Comparison of ENCODE assay signal across 8 cellular contexts in the genomic region with DNA sequence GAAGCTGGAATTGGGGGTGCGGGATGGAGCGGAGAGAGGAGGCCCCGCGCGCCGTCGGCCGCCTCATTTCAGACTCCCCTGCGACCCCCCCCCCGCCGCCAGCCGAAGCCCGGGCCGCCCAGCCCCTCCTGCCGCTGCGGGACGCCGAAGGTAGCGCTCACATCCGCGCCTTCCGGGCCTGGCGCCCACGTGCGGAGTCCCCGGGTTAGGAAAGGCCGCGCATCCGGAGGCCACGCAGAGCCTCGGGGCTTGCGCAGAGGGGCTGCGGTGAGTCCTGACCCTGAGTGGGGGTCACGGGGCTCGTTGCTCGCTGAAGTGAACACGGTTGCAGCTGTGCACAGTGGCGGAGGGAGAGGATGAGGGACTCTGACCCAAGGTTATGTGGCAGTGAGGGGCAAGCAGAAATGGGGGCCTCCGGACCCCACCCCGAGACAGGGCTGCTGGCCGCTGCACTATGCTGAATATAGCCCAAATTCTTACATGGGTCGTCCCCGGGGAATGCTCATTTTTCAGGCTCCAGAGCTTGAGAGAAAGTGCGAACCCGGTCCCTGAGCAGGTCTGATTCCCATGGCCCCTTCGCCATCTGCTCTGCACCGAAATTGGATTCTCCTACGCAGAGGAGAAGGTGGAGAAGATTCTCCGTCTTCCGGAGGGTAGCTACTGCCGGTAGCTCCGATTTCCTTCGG. TPM values are rescaled to one million over a fixed set of nuclear protein-coding genes. Genes with fewer than 3 reads are reported as not detected.
A peak's percentile ranks its signal among the peaks of the same experiment; 100 is the strongest.
DNase-seq lines count a peak whose midpoint lies in the region; TF ChIP-seq lines count a peak whose summit lies in the region.

No MANE protein-coding gene starts in this region.

- H3K27ac ChIP-seq in HEK293 (ENCODE audit: extremely low read depth, low read depth, low read length) (no peak overlapping the region; the same call in 1 of the 2 replicates), mesendoderm (ENCODE audit: low read depth, low read length) (peak overlapping the region; percentile 31)

- no peaks in the 10 kb centered on the region for H3K9me3 ChIP-seq in HEK293 (ENCODE audit: control insufficient read depth, insufficient read depth, low read depth, low read length)

- H4K8ac ChIP-seq in mesendoderm (ENCODE audit: low read depth, low read length) = peak overlapping the region; percentile 66

- no peaks in the 10 kb centered on the region for H3K4me1 ChIP-seq in HEK293 (ENCODE audit: control insufficient read depth, insufficient read depth, low read length)
- H3K4me1 ChIP-seq in mesendoderm (ENCODE audit: control insufficient read depth, low read depth, low read length) = peaks cover 29% of the 10 kb centered on the region

- H4K5ac ChIP-seq in mesendoderm (ENCODE audit: low read length) = no peak overlapping the region

- H3K9ac ChIP-seq in mesendoderm (ENCODE audit: low read length) = peak overlapping the region; percentile 88

- H3K18ac ChIP-seq in mesendoderm (ENCODE audit: low read length) = peak overlapping the region; percentile 57

- peak overlapping the region; percentile 73 for H2BK5ac ChIP-seq in mesendoderm (ENCODE audit: low read length)

- TF ChIP-seq CTCF in HEK293 (tag by site-specific recombination; IDR thresholded peaks at IDR 0.05) = no peak

- H3K4me2 ChIP-seq in mesendoderm (ENCODE audit: low read length) = peak overlapping the region; percentile 95

- WGBS in mesendoderm (ENCODE audit: extremely low coverage, insufficient coverage, low lambda C conversion rate) = no CpG with 5 or more reads among the region's 53 CpGs

- peaks cover 72% of the 10 kb centered on the region for H3K79me2 ChIP-seq in mesendoderm (ENCODE audit: control insufficient read depth, insufficient read depth, low read length)

- peak overlapping the region; percentile 95 for H3K23ac ChIP-seq in mesendoderm (ENCODE audit: low read length)

- peak; percentile 27 for DNase-seq in NCI-H1436 (lab: John Stamatoyannopoulos, UW)
- DNase-seq in NCI-H1436 treated with DMSO at 0.1 percent for 48 hours (lab: John Stamatoyannopoulos, UW) = no peak
- peak; percentile 10 for DNase-seq in MV-4-11 (lab: John Stamatoyannopoulos, UW)
- peak; percentile 22 to 29 for DNase-seq in activated CD4-positive, alpha-beta T cell treated with anti-CD3 and anti-CD28 coated beads, Interleukin-2, amount 50 U/mL, for 24 hours (ENCODE audit: low read depth in 1 of 2, low spot score in 1 of 2)
- peak; percentile 21 for DNase-seq in effector CD4-positive, alpha-beta T cell
- DNase-seq in mesendoderm = peak; percentile 71
- peak; percentile 44 to 48 for DNase-seq in stimulated activated CD8-positive, alpha-beta memory T cell treated with anti-CD3 and anti-CD28 coated beads, Interleukin-2, amount 100 ng/mL, for 48 hours (ENCODE audit: low read depth in 2 of 2)

- peak overlapping the region; percentile 93 for H3K4ac ChIP-seq in mesendoderm (ENCODE audit: low read depth, low read length)

- POLR2A ChIA-PET in HEK293 (lab: Yijun Ruan, JAX) = no interaction called here

- peak overlapping the region; percentile 40 for H2BK120ac ChIP-seq in mesendoderm (ENCODE audit: low read depth, low read length)

- H2BK15ac ChIP-seq in mesendoderm (replicated peaks; ENCODE audit: low read depth) = no peak overlapping the region

- H3K79me1 ChIP-seq in mesendoderm (ENCODE audit: low read length) = peaks cover 56% of the 10 kb centered on the region

- no peaks in the 10 kb centered on the region for H3K27me3 ChIP-seq in mesendoderm (ENCODE audit: insufficient read depth, low read length, poor library complexity)

- H3K36me3 ChIP-seq in HEK293 (ENCODE audit: control insufficient read depth in 2 of 2, insufficient read depth in 1 of 2, low read length in 2 of 2) (peaks cover 0 to 44% of the 10 kb centered on the region in 2 experiments; a peak in 1 of 3 replicates), mesendoderm (ENCODE audit: control insufficient read depth, insufficient read depth, low read length) (peaks cover 7% of the 10 kb centered on the region)

- peak overlapping the region; percentile 76 for H2AK5ac ChIP-seq in mesendoderm (ENCODE audit: low read length)

- CTCF ChIA-PET in HEK293 (lab: Yijun Ruan, JAX) = no interaction called here

- H3K56ac ChIP-seq in mesendoderm (ENCODE audit: low read length) = peak overlapping the region; percentile 98

- peak overlapping the region; percentile 66 for H3K4me3 ChIP-seq in HEK293 (ENCODE audit: low read depth, low read length)
- H3K4me3 ChIP-seq in mesendoderm (ENCODE audit: low read length) = peak overlapping the region; percentile 81

TF ChIP-seq in HEK293, 187 proteins besides CTCF, POLR2A, EP300 and RAD21:
- TF ChIP-seq ZIC2 (tag by site-specific recombination; IDR thresholded peaks at IDR 0.05) (0 out of 2 replicates have a peak, but pooled peaks have one; percentile 14), ZNF350 (tag by site-specific recombination; IDR thresholded peaks at IDR 0.05) (no peak)
- TF ChIP-seq, protein P1, sequence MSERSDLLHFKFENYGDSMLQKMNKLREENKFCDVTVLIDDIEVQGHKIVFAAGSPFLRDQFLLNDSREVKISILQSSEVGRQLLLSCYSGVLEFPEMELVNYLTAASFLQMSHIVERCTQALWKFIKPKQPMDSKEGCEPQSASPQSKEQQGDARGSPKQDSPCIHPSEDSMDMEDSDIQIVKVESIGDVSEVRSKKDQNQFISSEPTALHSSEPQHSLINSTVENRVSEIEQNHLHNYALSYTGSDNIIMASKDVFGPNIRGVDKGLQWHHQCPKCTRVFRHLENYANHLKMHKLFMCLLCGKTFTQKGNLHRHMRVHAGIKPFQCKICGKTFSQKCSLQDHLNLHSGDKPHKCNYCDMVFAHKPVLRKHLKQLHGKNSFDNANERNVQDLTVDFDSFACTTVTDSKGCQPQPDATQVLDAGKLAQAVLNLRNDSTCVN (tag by site-specific recombination; optimal IDR thresholded peaks at IDR 0.05) = peak; percentile 51
- TF ChIP-seq, protein P2, sequence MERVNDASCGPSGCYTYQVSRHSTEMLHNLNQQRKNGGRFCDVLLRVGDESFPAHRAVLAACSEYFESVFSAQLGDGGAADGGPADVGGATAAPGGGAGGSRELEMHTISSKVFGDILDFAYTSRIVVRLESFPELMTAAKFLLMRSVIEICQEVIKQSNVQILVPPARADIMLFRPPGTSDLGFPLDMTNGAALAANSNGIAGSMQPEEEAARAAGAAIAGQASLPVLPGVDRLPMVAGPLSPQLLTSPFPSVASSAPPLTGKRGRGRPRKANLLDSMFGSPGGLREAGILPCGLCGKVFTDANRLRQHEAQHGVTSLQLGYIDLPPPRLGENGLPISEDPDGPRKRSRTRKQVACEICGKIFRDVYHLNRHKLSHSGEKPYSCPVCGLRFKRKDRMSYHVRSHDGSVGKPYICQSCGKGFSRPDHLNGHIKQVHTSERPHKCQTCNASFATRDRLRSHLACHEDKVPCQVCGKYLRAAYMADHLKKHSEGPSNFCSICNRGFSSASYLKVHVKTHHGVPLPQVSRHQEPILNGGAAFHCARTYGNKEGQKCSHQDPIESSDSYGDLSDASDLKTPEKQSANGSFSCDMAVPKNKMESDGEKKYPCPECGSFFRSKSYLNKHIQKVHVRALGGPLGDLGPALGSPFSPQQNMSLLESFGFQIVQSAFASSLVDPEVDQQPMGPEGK (tag by site-specific recombination; IDR thresholded peaks at IDR 0.05) = 0 out of 2 replicates have a peak, but pooled peaks have one; percentile 11

RNA-seq across cellular contexts. Expression of a gene that starts 0.7 kb away (rescaled TPM):
- 25.4 TPM for polyA plus RNA-seq in mesendoderm (2013, experiment 1 of 2)
- 26.3 TPM for polyA plus RNA-seq in mesendoderm (2013, experiment 2 of 2)
